ENCODE assay signal across 1 cellular context in genomic region chr10:126235091-126235978, GRCh38.
TF ChIP-seq lines count a peak whose summit lies in the region.

No MANE protein-coding gene starts in this region.

TF ChIP-seq in HEK293, 187 proteins besides CTCF, POLR2A, EP300 and RAD21 (continued from another document):
- TF ChIP-seq ZNF518A (tag by site-specific recombination; conservative IDR thresholded peaks at IDR 0.05; ENCODE audit: low read depth) (no peak), ZNF433 (tag by site-specific recombination; IDR thresholded peaks at IDR 0.05; ENCODE audit: low read depth) (no peak), ZNF26 (tag by site-specific recombination; IDR thresholded peaks at IDR 0.05) (no peak), ZBTB26 (tag by site-specific recombination; optimal IDR thresholded peaks at IDR 0.05) (no peak)
